In genomic region chr7:131400833-131401593, GRCh38 we compare ENCODE assay signal across 16 cellular contexts.
A peak's percentile ranks its signal among the peaks of the same experiment; 100 is the strongest.
DNase-seq lines count a peak whose midpoint lies in the region; ATAC-seq, FAIRE-seq and TF ChIP-seq lines count a peak whose summit lies in the region.
"Had no signal": no experiment of that assay in that cellular context is flagged by ENCODE, and none has a peak within 500 bp of the region (broad histone marks: within the 10 kb centered on the region; RNA-seq: fewer than 3 reads in every experiment).

No MANE protein-coding gene starts in this region.

- peaks cover 64% of the 10 kb centered on the region for H3K36me3 Mint-ChIP-seq in CD8-positive, alpha-beta T cell

- peaks cover 24% of the 10 kb centered on the region for H3K4me1 Mint-ChIP-seq in CD8-positive, alpha-beta T cell (ENCODE audit: low read depth)

- H3K9me3 ChIP-seq in pancreas, result no peaks in the 10 kb centered on the region
- no peaks in the 10 kb centered on the region for H3K9me3 ChIP-seq in CD8-positive, alpha-beta T cell (ENCODE audit: low read length)

- H3K4me3 ChIP-seq in AG10803 (ENCODE audit: low read length) (no peak overlapping the region), fibroblast of the aortic adventitia (ENCODE audit: low read depth, low read length) (no peak overlapping the region), pancreas (no peak overlapping the region)
- H3K4me3 ChIP-seq in CD8-positive, alpha-beta T cell (ENCODE audit: low read depth, low read length), result no peak overlapping the region
- H3K4me3 ChIP-seq: GM12878 had no signal

- H3K9me3 Mint-ChIP-seq in CD8-positive, alpha-beta T cell, result peaks cover 9% of the 10 kb centered on the region

- POLR2A ChIA-PET in GM10248 (lab: Yijun Ruan, JAX), result no interaction called here
- POLR2A ChIA-PET in CD8-positive, alpha-beta T cell (lab: Charles Lee), result interaction anchor here (0.6 kb wide), 1 partner anchor 318 kb away, joined by 3 read pairs; no protein-coding TSS in a partner anchor

- no peak overlapping the region for H3K27ac Mint-ChIP-seq in CD8-positive, alpha-beta T cell
- H3K27ac Mint-ChIP-seq: stimulated activated naive B cell treated with anti-CD40 and anti-IgM and Interleukin-4, amounts not matched to agents 10 μg/mL and 1 μg/mL and 100 μg/mL, for 72 hours had no signal

- H3K4me1 ChIP-seq in pancreas, result peaks cover 11 to 36% (median 26%) of the 10 kb centered on the region in 3 donors
- no peaks in the 10 kb centered on the region for H3K4me1 ChIP-seq in CD8-positive, alpha-beta T cell (ENCODE audit: insufficient read depth, low read length)
- H3K4me1 ChIP-seq: foreskin keratinocyte had no signal

- DNase-seq in AG10803 (ENCODE audit: low read depth) (peak; percentile 31), NCI-H774 (lab: John Stamatoyannopoulos, UW) (peak; percentile 5), fibroblast of the aortic adventitia (ENCODE audit: low read depth) (peak; percentile 12), pancreas (no peak), NCI-H1694 (lab: John Stamatoyannopoulos, UW) (no peak), GM10248 (ENCODE audit: extremely low spot score) (no peak), NCI-H1092 treated with DMSO at 0.1 percent for 48 hours (lab: John Stamatoyannopoulos, UW) (no peak)
- no peak for DNase-seq in CD8-positive, alpha-beta T cell
- DNase-seq: activated CD4-positive, alpha-beta T cell treated with anti-CD3 and anti-CD28 coated beads, Interleukin-2, amount 50 U/mL, for 48 hours; amniotic stem cell; CD8-positive, alpha-beta memory T cell; foreskin keratinocyte; KG1; NCI-H446; stimulated activated naive B cell treated with anti-CD40 and anti-IgM and Interleukin-4, amounts not matched to agents 10 μg/mL and 1 μg/mL and 100 μg/mL, for 72 hours had no signal

- FAIRE-seq in pancreas (lab: Jason Lieb, UNC), result peak; percentile 45
- FAIRE-seq: GM12878 had no signal

- no peaks in the 10 kb centered on the region for H3K27me3 Mint-ChIP-seq in CD8-positive, alpha-beta T cell (ENCODE audit: low read depth)
- H3K27me3 Mint-ChIP-seq: CD8-positive, alpha-beta memory T cell; stimulated activated naive B cell treated with anti-CD40 and anti-IgM and Interleukin-4, amounts not matched to agents 10 μg/mL and 1 μg/mL and 100 μg/mL, for 72 hours had no signal

- TF ChIP-seq CTCF in AG10803 (conservative IDR thresholded peaks at IDR 0.05; ENCODE audit: low read length) (no peak), fibroblast of the aortic adventitia (IDR thresholded peaks at IDR 0.05; ENCODE audit: insufficient read depth, low read length) (no peak), pancreas (IDR thresholded peaks at IDR 0.05) (no peak), GM10248 (IDR thresholded peaks at IDR 0.05; ENCODE audit: control extremely low read depth, extremely low read depth, low read depth, missing control alignments) (no peak)
- no peak for TF ChIP-seq CTCF in CD8-positive, alpha-beta T cell (IDR thresholded peaks at IDR 0.05)

- H3K27me3 ChIP-seq in pancreas, result no peaks in the 10 kb centered on the region
- no peaks in the 10 kb centered on the region for H3K27me3 ChIP-seq in CD8-positive, alpha-beta T cell (ENCODE audit: insufficient read depth, low read length)
- H3K27me3 ChIP-seq: foreskin keratinocyte had no signal

- H3K27ac ChIP-seq in pancreas, result peak overlapping the region; percentile 4 to 56 (median 38)
- H3K27ac ChIP-seq in CD8-positive, alpha-beta T cell (ENCODE audit: low read depth, low read length), result no peak overlapping the region
- H3K27ac ChIP-seq: foreskin keratinocyte had no signal

- peak; percentile 85 to 93 (median 89) for ATAC-seq in pancreas
- no peak for ATAC-seq in CD8-positive, alpha-beta T cell
- ATAC-seq: foreskin keratinocyte; GM12878; stimulated activated naive B cell treated with anti-CD40 and anti-IgM and Interleukin-4, amounts not matched to agents 10 μg/mL and 1 μg/mL and 100 μg/mL, for 72 hours had no signal

- CTCF ChIA-PET in GM10248 (lab: Yijun Ruan, JAX), result interaction anchor here (1.0 kb wide), 1 partner anchor 16 kb away, joined by 3 read pairs; no protein-coding TSS in a partner anchor
- CTCF ChIA-PET in CD8-positive, alpha-beta T cell (lab: Charles Lee), result no interaction called here

- no peaks in the 10 kb centered on the region for H3K36me3 ChIP-seq in pancreas
- no peaks in the 10 kb centered on the region for H3K36me3 ChIP-seq in CD8-positive, alpha-beta T cell (ENCODE audit: insufficient read depth, low read length)

- no peak overlapping the region for H3K4me3 Mint-ChIP-seq in CD8-positive, alpha-beta T cell
- H3K4me3 Mint-ChIP-seq: stimulated activated naive B cell treated with anti-CD40 and anti-IgM and Interleukin-4, amounts not matched to agents 10 μg/mL and 1 μg/mL and 100 μg/mL, for 72 hours had no signal

- intact Hi-C loops in pancreas (cut with DNase I), result no loop called here
- intact Hi-C loops in CD8-positive, alpha-beta T cell (cut with DNase I, micrococcal nuclease), result no loop called here

Comparison
In these comparisons a context has a peak if more than half of its experiments do, and no peak if none do; other contexts are left out.
1. DNase-seq: peak in AG10803 (single experiment), NCI-H774 (single experiment) and fibroblast of the aortic adventitia (single experiment); none in pancreas (0 of 6), NCI-H1694 (single experiment), GM10248 (single experiment), CD8-positive, alpha-beta T cell (0 of 7) and NCI-H1092 treated with DMSO at 0.1 percent for 48 hours (single experiment).